Comparison of ENCODE assay signal across 22 cellular contexts in genomic region chr4:6349896-6350295, GRCh38.
"Had no signal": no experiment of that assay in that cellular context is flagged by ENCODE, and none has a peak within 500 bp of the region (broad histone marks: within the 10 kb centered on the region; RNA-seq: fewer than 3 reads in every experiment).

No MANE protein-coding gene starts in this region.

- H3K4me3 Mint-ChIP-seq: activated B cell treated with CpG ODN at 0.5 μM for 24 hours; activated CD8-positive, alpha-beta T cell treated with anti-CD3 and anti-CD28 coated beads for 36 hours; activated naive CD4-positive, alpha-beta T cell treated with anti-CD3 and anti-CD28 coated beads, Interleukin-2, amount 50 U/mL, for 24 hours; activated T-cell treated with anti-CD3 and anti-CD28 coated beads, Interleukin-2, amount 50 U/mL, for 4 hours; natural killer cell treated with Interleukin-12 subunit alpha and Interleukin-12 subunit beta and Interleukin-15 and Interleukin-18, amount 100 ng/mL, for 72 hours; stimulated activated effector memory CD8-positive, alpha-beta T cell treated with anti-CD3 and anti-CD28 coated beads, Interleukin-12 subunit alpha, Interleukin-12 subunit beta, amount 100 ng/mL, for 72 hours had no signal

- H3K9me3 ChIP-seq: adrenal gland, body of pancreas, colonic mucosa, esophagus muscularis mucosa, left lung, right lobe of liver, thyroid gland had no signal

- H3K4me1 Mint-ChIP-seq: activated B cell treated with CpG ODN at 0.5 μM for 24 hours; activated naive CD4-positive, alpha-beta T cell treated with anti-CD3 and anti-CD28 coated beads, Interleukin-2, amount 50 U/mL, for 24 hours had no signal

- FAIRE-seq: kidney, TTC549 had no signal

- H3K4me1 ChIP-seq: adrenal gland, body of pancreas, colonic mucosa, esophagus muscularis mucosa, left lung, right lobe of liver, thyroid gland had no signal

- H3K36me3 ChIP-seq: adrenal gland, colonic mucosa, esophagus muscularis mucosa, left lung, right lobe of liver, thyroid gland had no signal

- DNase-seq: activated B cell treated with CpG ODN at 0.5 μM for 24 hours; activated CD4-positive, alpha-beta T cell treated with anti-CD3 and anti-CD28 coated beads for 48 hours; activated CD8-positive, alpha-beta T cell treated with anti-CD3 and anti-CD28 coated beads for 36 hours; activated effector memory CD4-positive, alpha-beta T cell treated with Interleukin-2 at 50 U/mL for 16 hours; activated T-cell treated with anti-CD3 and anti-CD28 coated beads, Interleukin-2, amount 50 U/mL, for 4 hours; adrenal gland; body of pancreas; central memory CD4-positive, alpha-beta T cell; colonic mucosa; foreskin fibroblast; hippocampal formation; kidney; mesenchymal stem cell; right lobe of liver; stimulated activated CD4-positive, alpha-beta T cell treated with anti-CD3 and anti-CD28 coated beads, Interleukin-1b, Interleukin-23, amount 100 ng/mL, for 48 hours; thyroid gland had no signal

- H3K27ac ChIP-seq: adrenal gland, body of pancreas, colonic mucosa, esophagus muscularis mucosa, left lung, right lobe of liver, thyroid gland had no signal

- H3K27ac Mint-ChIP-seq: activated B cell treated with CpG ODN at 0.5 μM for 24 hours; activated CD8-positive, alpha-beta T cell treated with anti-CD3 and anti-CD28 coated beads for 36 hours; activated naive CD4-positive, alpha-beta T cell treated with anti-CD3 and anti-CD28 coated beads, Interleukin-2, amount 50 U/mL, for 24 hours; natural killer cell treated with Interleukin-12 subunit alpha and Interleukin-12 subunit beta and Interleukin-15 and Interleukin-18, amount 100 ng/mL, for 72 hours; stimulated activated effector memory CD8-positive, alpha-beta T cell treated with anti-CD3 and anti-CD28 coated beads, Interleukin-12 subunit alpha, Interleukin-12 subunit beta, amount 100 ng/mL, for 72 hours had no signal

- ATAC-seq: activated CD8-positive, alpha-beta T cell treated with anti-CD3 and anti-CD28 coated beads for 36 hours; activated T-cell treated with anti-CD3 and anti-CD28 coated beads, Interleukin-2, amount 50 U/mL, for 4 hours; body of pancreas; left lung; natural killer cell treated with Interleukin-12 subunit alpha and Interleukin-12 subunit beta and Interleukin-15 and Interleukin-18, amount 100 ng/mL, for 72 hours; right lobe of liver; stimulated activated effector memory CD8-positive, alpha-beta T cell treated with anti-CD3 and anti-CD28 coated beads, Interleukin-12 subunit alpha, Interleukin-12 subunit beta, amount 100 ng/mL, for 72 hours had no signal

- H3K9me3 Mint-ChIP-seq: activated B cell treated with CpG ODN at 0.5 μM for 24 hours; activated CD8-positive, alpha-beta T cell treated with anti-CD3 and anti-CD28 coated beads for 36 hours; activated naive CD4-positive, alpha-beta T cell treated with anti-CD3 and anti-CD28 coated beads, Interleukin-2, amount 50 U/mL, for 24 hours; activated T-cell treated with anti-CD3 and anti-CD28 coated beads, Interleukin-2, amount 50 U/mL, for 4 hours; natural killer cell treated with Interleukin-12 subunit alpha and Interleukin-12 subunit beta and Interleukin-15 and Interleukin-18, amount 100 ng/mL, for 72 hours; stimulated activated effector memory CD8-positive, alpha-beta T cell treated with anti-CD3 and anti-CD28 coated beads, Interleukin-12 subunit alpha, Interleukin-12 subunit beta, amount 100 ng/mL, for 72 hours had no signal

- H3K4me3 ChIP-seq: adrenal gland, body of pancreas, colonic mucosa, esophagus muscularis mucosa, left lung, right lobe of liver, thyroid gland had no signal

- H3K36me3 Mint-ChIP-seq: activated naive CD4-positive, alpha-beta T cell treated with anti-CD3 and anti-CD28 coated beads, Interleukin-2, amount 50 U/mL, for 24 hours; natural killer cell treated with Interleukin-12 subunit alpha and Interleukin-12 subunit beta and Interleukin-15 and Interleukin-18, amount 100 ng/mL, for 72 hours; stimulated activated effector memory CD8-positive, alpha-beta T cell treated with anti-CD3 and anti-CD28 coated beads, Interleukin-12 subunit alpha, Interleukin-12 subunit beta, amount 100 ng/mL, for 72 hours had no signal

- H3K27me3 ChIP-seq: body of pancreas, colonic mucosa, right lobe of liver, thyroid gland had no signal
